Comparison of ENCODE assay signal across 23 cellular contexts in genomic region chr15:59794229-59794886, GRCh38.
DNase-seq lines count a peak whose midpoint lies in the region; ATAC-seq and TF ChIP-seq lines count a peak whose summit lies in the region.
"Had no signal": no experiment of that assay in that cellular context is flagged by ENCODE, and none has a peak within 500 bp of the region (broad histone marks: within the 10 kb centered on the region; RNA-seq: fewer than 3 reads in every experiment).

No MANE protein-coding gene starts in this region.

- H3K79me1 ChIP-seq in neuronal stem cell (ENCODE audit: low read depth, low read length) = no peaks in the 10 kb centered on the region

- H4K91ac ChIP-seq in neuronal stem cell (ENCODE audit: low read depth, low read length, poor library complexity) = no peak overlapping the region

- H3K36me3 Mint-ChIP-seq in activated T-cell treated with anti-CD3 and anti-CD28 coated beads, Interleukin-2, amount 50 U/mL, for 72 hours (ENCODE audit: insufficient read depth in 2 of 2) = peaks cover 0 to 3% of the 10 kb centered on the region in 2 donors
- H3K36me3 Mint-ChIP-seq: CD14-positive monocyte had no signal

- H4K8ac ChIP-seq in neuronal stem cell (ENCODE audit: low read depth, low read length) = no peak overlapping the region

- H2BK12ac ChIP-seq in neuronal stem cell (ENCODE audit: low read length) = no peak overlapping the region

- TF ChIP-seq CTCF in gastroesophageal sphincter (IDR thresholded peaks at IDR 0.05) = no peak

- H3K9ac ChIP-seq in neuronal stem cell (ENCODE audit: low read depth, low read length, poor library complexity) = no peak overlapping the region

- peak; percentile 12 for DNase-seq in activated CD8-positive, alpha-beta memory T cell treated with anti-CD3 and anti-CD28 coated beads, Interleukin-2, amount 50 U/mL, for 1 hour (ENCODE audit: extremely low read depth)
- DNase-seq in activated CD8-positive, alpha-beta memory T cell treated with anti-CD3 and anti-CD28 coated beads, Interleukin-2, amount 50 U/mL, for 48 hours = no peak
- peak; percentile 66 for DNase-seq in Jurkat, Clone E6-1 (ENCODE audit: low read depth, low spot score)
- no peak for DNase-seq in activated T-cell treated with anti-CD3 and anti-CD28 coated beads, Interleukin-2, amount 50 U/mL, for 72 hours
- DNase-seq in neuronal stem cell (ENCODE audit: low spot score) (no peak), HT-29 (ENCODE audit: low spot score) (no peak), HK-2 (ENCODE audit: unreplicated experiment) (no peak)
- DNase-seq: DMS53; effector memory CD4-positive, alpha-beta T cell; esophagus squamous epithelium; H7; NCI-H1694; NCI-H226; testis had no signal

- H2BK120ac ChIP-seq in neuronal stem cell (ENCODE audit: low read depth, low read length) = no peak overlapping the region

- H3K23ac ChIP-seq in neuronal stem cell (ENCODE audit: low read depth, low read length, poor library complexity) = no peak overlapping the region

- no peak overlapping the region for H3K4ac ChIP-seq in neuronal stem cell (ENCODE audit: low read length)

- peaks cover 58% of the 10 kb centered on the region for H3K4me1 Mint-ChIP-seq in activated T-cell treated with anti-CD3 and anti-CD28 coated beads, Interleukin-2, amount 50 U/mL, for 72 hours (ENCODE audit: low read depth)
- H3K4me1 Mint-ChIP-seq: CD14-positive monocyte had no signal

- H3K18ac ChIP-seq in neuronal stem cell (ENCODE audit: low read length) = no peak overlapping the region

- no peak for TF ChIP-seq EP300 in gastroesophageal sphincter (IDR thresholded peaks at IDR 0.05)

- H2AFZ ChIP-seq in neuronal stem cell (ENCODE audit: low read length) = peak overlapping the region; percentile 0

- no peaks in the 10 kb centered on the region for H3K9me3 Mint-ChIP-seq in activated T-cell treated with anti-CD3 and anti-CD28 coated beads, Interleukin-2, amount 50 U/mL, for 72 hours
- H3K9me3 Mint-ChIP-seq: activated T-helper 2 cell treated with anti-CD3 and anti-CD28 coated beads, Interferon-gamma antibody, Interleukin-2, Interleukin-4, amounts not matched to agents 10 μg/mL and 5 μg/mL and 100 μg/mL, durations not matched to agents 14 hours and 24 hours and 36 hours had no signal

- no CpG with 5 or more reads among the region's 7 CpGs for WGBS in neuronal stem cell (ENCODE audit: extremely low coverage in 2 of 2, insufficient read length in 2 of 2, insufficient replicate concordance in 1 of 2), 2 donors
- 13 to 30% methylated on average over 6 to 7 of the region's 7 CpGs for WGBS in gastroesophageal sphincter (ENCODE audit: low coverage in 1 of 2), 2 donors

- no peak overlapping the region for H3K14ac ChIP-seq in neuronal stem cell (ENCODE audit: low read length)

- H2BK5ac ChIP-seq in neuronal stem cell (ENCODE audit: low read length) = no peak overlapping the region

- H3K9me3 ChIP-seq in neuronal stem cell (replicated peaks in 1 of 2; ENCODE audit: control insufficient read depth in 2 of 2, insufficient read depth in 1 of 2, low read depth in 1 of 2, low read length in 2 of 2) (no peaks in the 10 kb centered on the region), gastroesophageal sphincter (no peaks in the 10 kb centered on the region)
- H3K9me3 ChIP-seq: ascending aorta, esophagus squamous epithelium, neutrophil, SJSA1, testis had no signal

- H3K4me2 ChIP-seq in neuronal stem cell (ENCODE audit: insufficient read depth, low read length, poor library complexity, severe bottlenecking) = no peak overlapping the region

- H3K27ac ChIP-seq in neuronal stem cell (replicated peaks; ENCODE audit: low read length) (no peak overlapping the region), gastroesophageal sphincter (no peak overlapping the region)
- H3K27ac ChIP-seq: ascending aorta, esophagus squamous epithelium, neutrophil, SJSA1, testis had no signal

- H3K27me3 ChIP-seq in neuronal stem cell (ENCODE audit: control insufficient read depth in 3 of 3, insufficient read depth in 3 of 3, low read depth in 1 of 3, low read length in 3 of 3) (peaks cover 0 to 10% (median 0%) of the 10 kb centered on the region in 3 experiments), gastroesophageal sphincter (peaks cover 55% of the 10 kb centered on the region)
- H3K27me3 ChIP-seq: ascending aorta, testis had no signal

- no peaks in the 10 kb centered on the region for H3K36me3 ChIP-seq in neuronal stem cell (replicated peaks in 1 of 2; ENCODE audit: control insufficient read depth in 2 of 2, insufficient read depth in 2 of 2, low read length in 2 of 2)
- H3K36me3 ChIP-seq in gastroesophageal sphincter = no peaks in the 10 kb centered on the region
- H3K36me3 ChIP-seq: ascending aorta, esophagus squamous epithelium, neutrophil, SJSA1 had no signal

- no peak for TF ChIP-seq POLR2A in gastroesophageal sphincter (IDR thresholded peaks at IDR 0.05)

- ATAC-seq in activated T-cell treated with anti-CD3 and anti-CD28 coated beads, Interleukin-2, amount 50 U/mL, for 72 hours (replicated peaks in 1 of 2) = peak; percentile 66 to 69
- ATAC-seq in gastroesophageal sphincter = no peak
- ATAC-seq: GM12878, left lobe of liver, Panc1 had no signal

- H3K4me3 Mint-ChIP-seq in activated T-cell treated with anti-CD3 and anti-CD28 coated beads, Interleukin-2, amount 50 U/mL, for 72 hours = peak overlapping the region; percentile 12 to 42

- no peak overlapping the region for H3K4me3 ChIP-seq in Jurkat, Clone E6-1 (ENCODE audit: low read length)
- H3K4me3 ChIP-seq in neuronal stem cell (ENCODE audit: low read length in 2 of 2) (no peak overlapping the region), gastroesophageal sphincter (no peak overlapping the region)
- H3K4me3 ChIP-seq: ascending aorta, esophagus squamous epithelium, GM12878, SJSA1, testis had no signal

- no peaks in the 10 kb centered on the region for H3K27me3 Mint-ChIP-seq in activated T-cell treated with anti-CD3 and anti-CD28 coated beads, Interleukin-2, amount 50 U/mL, for 72 hours (ENCODE audit: low read depth)

- peaks cover 0 to 4% of the 10 kb centered on the region in 2 donors for H3K4me1 ChIP-seq in neuronal stem cell (ENCODE audit: control insufficient read depth in 2 of 2, insufficient read depth in 1 of 2, low read depth in 1 of 2, low read length in 2 of 2)
- no peaks in the 10 kb centered on the region for H3K4me1 ChIP-seq in gastroesophageal sphincter
- H3K4me1 ChIP-seq: ascending aorta, esophagus squamous epithelium, SJSA1, testis had no signal

- H2AK5ac ChIP-seq in neuronal stem cell (ENCODE audit: low read depth, low read length) = no peak overlapping the region

- no peak overlapping the region for H2BK15ac ChIP-seq in neuronal stem cell (ENCODE audit: low read length)

- H3K27ac Mint-ChIP-seq in activated T-cell treated with anti-CD3 and anti-CD28 coated beads, Interleukin-2, amount 50 U/mL, for 72 hours = no peak overlapping the region
- H3K27ac Mint-ChIP-seq: activated T-helper 2 cell treated with anti-CD3 and anti-CD28 coated beads, Interferon-gamma antibody, Interleukin-2, Interleukin-4, amounts not matched to agents 10 μg/mL and 5 μg/mL and 100 μg/mL, durations not matched to agents 14 hours and 24 hours and 36 hours; CD14-positive monocyte had no signal

Comparison
In these comparisons a context has a peak if more than half of its experiments do, and no peak if none do; other contexts are left out.
1. DNase-seq: peak in activated CD8-positive, alpha-beta memory T cell treated with anti-CD3 and anti-CD28 coated beads, Interleukin-2, amount 50 U/mL, for 1 hour (single experiment) and Jurkat, Clone E6-1 (single experiment); none in activated CD8-positive, alpha-beta memory T cell treated with anti-CD3 and anti-CD28 coated beads, Interleukin-2, amount 50 U/mL, for 48 hours (single experiment), activated T-cell treated with anti-CD3 and anti-CD28 coated beads, Interleukin-2, amount 50 U/mL, for 72 hours (0 of 2), neuronal stem cell (single experiment), HT-29 (single experiment) and HK-2 (single experiment).